In genomic region chr4:169044723-169045447, GRCh38 we compare ENCODE assay signal across 22 cellular contexts. TPM values are rescaled to one million over a fixed set of nuclear protein-coding genes. Genes with fewer than 3 reads are reported as not detected.
DNase-seq lines count a peak whose midpoint lies in the region; ATAC-seq and TF ChIP-seq lines count a peak whose summit lies in the region.
"Had no signal": no experiment of that assay in that cellular context is flagged by ENCODE, and none has a peak within 500 bp of the region (broad histone marks: within the 10 kb centered on the region; RNA-seq: fewer than 3 reads in every experiment).

No MANE protein-coding gene starts in this region.

- H3K27ac ChIP-seq in GM23338 (ENCODE audit: low read depth) (no peak overlapping the region), right lobe of liver (no peak overlapping the region), spleen (no peak overlapping the region), left lung (no peak overlapping the region)
- H3K27ac ChIP-seq: 22Rv1, BLaER1, C4-2B had no signal

- no peaks in the 10 kb centered on the region for H3F3A ChIP-seq in GM23338 (replicated peaks; ENCODE audit: low read depth)

- no peaks in the 10 kb centered on the region for H3K79me2 ChIP-seq in GM23338 (replicated peaks; ENCODE audit: insufficient read depth)

- H3K4me1 ChIP-seq in GM23338 (ENCODE audit: insufficient read depth), result peaks cover under 1% of the 10 kb centered on the region; the same call in 1 of the 2 replicates
- peaks cover 0 to 18% (median 8%) of the 10 kb centered on the region in 4 donors for H3K4me1 ChIP-seq in right lobe of liver
- no peaks in the 10 kb centered on the region for H3K4me1 ChIP-seq in spleen
- H3K4me1 ChIP-seq in left lung, result no peaks in the 10 kb centered on the region
- H3K4me1 ChIP-seq: BLaER1, Caco-2, HAP-1 had no signal

- peaks cover 3% of the 10 kb centered on the region for H3K27me3 Mint-ChIP-seq in GM23338 (ENCODE audit: insufficient read depth, low read depth, poor library complexity)
- peaks cover 0 to 4% of the 10 kb centered on the region in 2 donors for H3K27me3 Mint-ChIP-seq in stimulated activated naive B cell treated with anti-CD40 and anti-IgM and Interleukin-4, amounts not matched to agents 10 μg/mL and 1 μg/mL and 100 μg/mL, for 72 hours
- H3K27me3 Mint-ChIP-seq: B cell had no signal

- H3K36me3 ChIP-seq in GM23338 (ENCODE audit: insufficient read depth), result no peaks in the 10 kb centered on the region
- no peaks in the 10 kb centered on the region for H3K36me3 ChIP-seq in right lobe of liver
- H3K36me3 ChIP-seq in spleen, result no peaks in the 10 kb centered on the region
- H3K36me3 ChIP-seq in left lung, result no peaks in the 10 kb centered on the region
- H3K36me3 ChIP-seq: BLaER1, HAP-1 had no signal

- no peak overlapping the region; the same call in 1 of the 2 replicates for H2AFZ ChIP-seq in GM23338

- WGBS in right lobe of liver (ENCODE audit: insufficient coverage, low coverage, low lambda C conversion rate, missing lambda C conversion rate), result 47% methylated on average over 3 of the region's 5 CpGs
- 83 to 99% (median 91%) methylated on average over 5 of the region's 5 CpGs for WGBS in spleen, 5 donors

- no peak overlapping the region for H3K4me2 ChIP-seq in GM23338
- H3K4me2 ChIP-seq: BLaER1 had no signal

- no peaks in the 10 kb centered on the region for H3K9me2 ChIP-seq in GM23338 (ENCODE audit: insufficient read depth)

- no peaks in the 10 kb centered on the region for H3K9me3 Mint-ChIP-seq in GM23338
- no peaks in the 10 kb centered on the region for H3K9me3 Mint-ChIP-seq in stimulated activated naive B cell treated with anti-CD40 and anti-IgM and Interleukin-4, amounts not matched to agents 10 μg/mL and 1 μg/mL and 100 μg/mL, for 72 hours
- H3K9me3 Mint-ChIP-seq: CD4-positive, CD25-positive, alpha-beta regulatory T cell; CD8-positive, alpha-beta T cell; HFFc6 had no signal

- no peak for DNase-seq in GM23338 (ENCODE audit: low spot score)
- no peak for DNase-seq in left lobe of liver (ENCODE audit: low spot score)
- DNase-seq in right lobe of liver, result no peak
- no peak for DNase-seq in stimulated activated naive B cell treated with anti-CD40 and anti-IgM and Interleukin-4, amounts not matched to agents 10 μg/mL and 1 μg/mL and 100 μg/mL, for 72 hours
- no peak for DNase-seq in spleen
- DNase-seq in left lung, result no peak
- no peak for DNase-seq in DMS153 treated with DMSO at 0.1 percent for 48 hours (lab: John Stamatoyannopoulos, UW; ENCODE audit: unreplicated experiment)
- DNase-seq: Caco-2; CD4-positive, CD25-positive, alpha-beta regulatory T cell; CD8-positive, alpha-beta T cell; DMS153; DMS79; EL; GDM1; GOT3; HFFc6 had no signal

- H3K27ac Mint-ChIP-seq in GM23338, result no peak overlapping the region
- peak overlapping the region; percentile 9 for H3K27ac Mint-ChIP-seq in stimulated activated naive B cell treated with anti-CD40 and anti-IgM and Interleukin-4, amounts not matched to agents 10 μg/mL and 1 μg/mL and 100 μg/mL, for 72 hours
- H3K27ac Mint-ChIP-seq: B cell; CD4-positive, CD25-positive, alpha-beta regulatory T cell; CD8-positive, alpha-beta T cell; HFFc6 had no signal

- TF ChIP-seq CTCF in GM23338 (conservative IDR thresholded peaks at IDR 0.05; ENCODE audit: low read depth in 2 of 2), result no peak
- no peak for TF ChIP-seq CTCF in right lobe of liver (IDR thresholded peaks at IDR 0.05)
- TF ChIP-seq CTCF in spleen (IDR thresholded peaks at IDR 0.05 in 8 of 11, conservative IDR thresholded peaks at IDR 0.05 in 3 of 11), result no peak
- TF ChIP-seq CTCF in left lung (IDR thresholded peaks at IDR 0.05), result no peak

- no peak overlapping the region for H3K4me3 Mint-ChIP-seq in GM23338
- H3K4me3 Mint-ChIP-seq in stimulated activated naive B cell treated with anti-CD40 and anti-IgM and Interleukin-4, amounts not matched to agents 10 μg/mL and 1 μg/mL and 100 μg/mL, for 72 hours, result no peak overlapping the region
- H3K4me3 Mint-ChIP-seq: B cell; CD4-positive, CD25-positive, alpha-beta regulatory T cell; CD8-positive, alpha-beta T cell; HFFc6 had no signal

- H3K27me3 ChIP-seq in GM23338 (ENCODE audit: insufficient read depth), result no peaks in the 10 kb centered on the region
- no peaks in the 10 kb centered on the region for H3K27me3 ChIP-seq in right lobe of liver
- no peaks in the 10 kb centered on the region for H3K27me3 ChIP-seq in spleen (replicated peaks in 1 of 7)
- H3K27me3 ChIP-seq in left lung, result no peaks in the 10 kb centered on the region
- H3K27me3 ChIP-seq: BLaER1 had no signal

- no peak for TF ChIP-seq POLR2A in right lobe of liver (IDR thresholded peaks at IDR 0.05)
- TF ChIP-seq POLR2A in spleen (IDR thresholded peaks at IDR 0.05), result no peak

- intact Hi-C loops in right lobe of liver (cut with DNase I) (no loop called here), spleen (cut with DNase I; ENCODE audit: low total_unique reads) (no loop called here), left lung (cut with DNase I) (no loop called here)

- H3K4me3 ChIP-seq in GM23338 (no peak overlapping the region), right lobe of liver (no peak overlapping the region), spleen (no peak overlapping the region), left lung (no peak overlapping the region)
- H3K4me3 ChIP-seq: BLaER1, GM12878, HAP-1 had no signal

- no peaks in the 10 kb centered on the region for H4K20me1 ChIP-seq in GM23338 (replicated peaks; ENCODE audit: insufficient read depth)
- H4K20me1 ChIP-seq: BLaER1 had no signal

- no peak for ATAC-seq in GM23338
- peak; percentile 36 for ATAC-seq in left lobe of liver
- ATAC-seq in right lobe of liver, result peak in 3 of 4 donors; percentile 28 to 48 (median 33)
- no peak for ATAC-seq in stimulated activated naive B cell treated with anti-CD40 and anti-IgM and Interleukin-4, amounts not matched to agents 10 μg/mL and 1 μg/mL and 100 μg/mL, for 72 hours (replicated peaks)
- ATAC-seq in left lung, result no peak
- ATAC-seq: CD8-positive, alpha-beta T cell; GM12878 had no signal

- H3K4me1 Mint-ChIP-seq in GM23338, result peaks cover 7% of the 10 kb centered on the region; the same call in 2 of the 3 replicates
- H3K4me1 Mint-ChIP-seq in stimulated activated naive B cell treated with anti-CD40 and anti-IgM and Interleukin-4, amounts not matched to agents 10 μg/mL and 1 μg/mL and 100 μg/mL, for 72 hours, result no peaks in the 10 kb centered on the region
- H3K4me1 Mint-ChIP-seq: B cell; CD4-positive, CD25-positive, alpha-beta regulatory T cell had no signal

- no peaks in the 10 kb centered on the region for H3K36me3 Mint-ChIP-seq in GM23338 (ENCODE audit: low read depth)
- H3K36me3 Mint-ChIP-seq in stimulated activated naive B cell treated with anti-CD40 and anti-IgM and Interleukin-4, amounts not matched to agents 10 μg/mL and 1 μg/mL and 100 μg/mL, for 72 hours, result no peaks in the 10 kb centered on the region
- H3K36me3 Mint-ChIP-seq: CD4-positive, CD25-positive, alpha-beta regulatory T cell; CD8-positive, alpha-beta T cell had no signal

- H3K9me3 ChIP-seq in right lobe of liver (no peaks in the 10 kb centered on the region), spleen (no peaks in the 10 kb centered on the region), left lung (no peaks in the 10 kb centered on the region)
- H3K9me3 ChIP-seq: BLaER1, Caco-2, HAP-1 had no signal

TF ChIP-seq in GM23338, 12 proteins besides CTCF, POLR2A, EP300 and RAD21:
- peak; percentile 56 for TF ChIP-seq ZNF331 (CRISPR knock-in tag; IDR thresholded peaks at IDR 0.05; ENCODE audit: low read depth)
- no peak for TF ChIP-seq POLR2AphosphoS5 (IDR thresholded peaks at IDR 0.05; ENCODE audit: low read depth)

RNA-seq across cellular contexts. Expression of gene CBR4, which starts 34.8 kb away (rescaled TPM):
- 27.4 and 36.9 TPM in 2 replicates for total RNA-seq in GM23338 (2014; rRNA removed; shearing (Covaris generic))
- polyA plus RNA-seq in GM23338 (2016; fragmentation: Nextera tagmentation; extraction: Ambion mirVana), result 30.8 and 38.1 TPM in 2 replicates
- 39.1 TPM for total RNA-seq in left lobe of liver
- 10 to 100 TPM; 20.3 to 41.5 (median 22.7) TPM for total RNA-seq in right lobe of liver
- total RNA-seq in spleen, result 10 to 100 TPM; 18.5 to 33.4 (median 24.9) TPM
- polyA plus RNA-seq in spleen, result 10 to 100 TPM in 2 of 3 donors, 1 to 10 TPM in 1; 7.5 to 10.8 (median 10.6) TPM
- 10 to 100 TPM; 17.6 to 18.1 TPM for total RNA-seq in left lung

Comparison
In these comparisons a context has a peak if more than half of its experiments do, and no peak if none do; other contexts are left out.
1. ATAC-seq: peak in left lobe of liver (single experiment) and right lobe of liver (3 of 4); none in GM23338 (single experiment), stimulated activated naive B cell treated with anti-CD40 and anti-IgM and Interleukin-4, amounts not matched to agents 10 μg/mL and 1 μg/mL and 100 μg/mL, for 72 hours (0 of 2) and left lung (single experiment).